In the genomic region with DNA sequence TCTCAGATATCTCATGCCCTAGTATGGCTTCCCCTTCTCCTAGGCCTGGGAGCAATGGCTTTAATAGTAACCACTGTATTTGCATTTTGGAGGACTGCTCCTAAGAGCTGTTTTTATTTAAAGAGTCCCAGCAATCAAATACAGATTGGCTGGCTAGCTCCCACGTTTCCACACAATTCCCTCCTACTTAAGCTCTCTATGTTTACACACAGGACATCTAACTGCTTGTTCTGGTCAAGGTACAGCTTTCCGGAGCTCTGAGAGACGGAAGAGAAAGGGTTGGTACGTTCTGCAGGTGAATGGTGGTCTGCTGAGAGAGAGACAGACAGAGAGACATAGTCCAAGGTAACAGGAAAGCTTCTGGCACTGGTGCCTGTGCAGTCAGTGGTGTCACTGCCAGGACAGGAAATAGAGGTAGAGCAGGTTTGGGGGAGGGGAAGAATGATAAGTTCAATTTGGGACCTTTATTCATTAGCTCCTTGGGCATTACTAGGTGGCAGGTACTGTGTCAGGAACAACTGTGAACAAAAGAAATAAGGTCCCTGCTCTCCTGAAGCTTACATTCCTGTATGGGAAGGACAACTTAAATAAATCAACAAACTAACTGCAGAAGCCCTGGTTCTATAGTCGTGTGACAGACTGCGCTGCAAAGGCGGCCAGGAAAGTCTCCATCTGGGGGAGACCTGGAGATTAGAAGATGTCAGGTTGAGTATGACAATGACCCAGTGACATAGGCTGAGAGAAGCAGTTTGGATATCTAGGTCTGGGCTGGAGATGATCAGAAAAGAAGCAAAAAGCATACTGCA, we compare ENCODE assay signal across 8 cellular contexts. TPM values are rescaled to one million over a fixed set of nuclear protein-coding genes. Genes with fewer than 3 reads are reported as not detected.
DNase-seq lines count a peak whose midpoint lies in the region; ATAC-seq and TF ChIP-seq lines count a peak whose summit lies in the region.

No MANE protein-coding gene starts in this region.

- DNase-seq in DMS153 (lab: John Stamatoyannopoulos, UW) (peak; percentile 76), NCI-H2196 treated with DMSO at 0.1 percent for 48 hours (lab: John Stamatoyannopoulos, UW; ENCODE audit: unreplicated experiment) (peak; percentile 15), caudate nucleus (lab: John Stamatoyannopoulos, UW) (no peak), neural crest cell (ENCODE audit: low read depth, low spot score) (no peak), 8988T (no peak), NCI-H446 (lab: John Stamatoyannopoulos, UW) (no peak)

- peak overlapping the region; percentile 6 for H3K27ac ChIP-seq in caudate nucleus (ENCODE audit: low read depth, low read length)

- no peaks in the 10 kb centered on the region for H3K27me3 Mint-ChIP-seq in neural crest cell (ENCODE audit: low read depth)

- no peaks in the 10 kb centered on the region for H3K9me3 Mint-ChIP-seq in neural crest cell

- peak overlapping the region; percentile 93 for H3K4me3 Mint-ChIP-seq in neural crest cell

- peaks cover 6% of the 10 kb centered on the region for H3K36me3 Mint-ChIP-seq in neural crest cell (ENCODE audit: low read depth)

- ATAC-seq in HG03432 (IDR thresholded peaks at IDR 0.05; ENCODE audit: unreplicated experiment), result no peak
- ATAC-seq in HG03354 (IDR thresholded peaks at IDR 0.05; ENCODE audit: poor library complexity, severe bottlenecking, unreplicated experiment), result no peak

- no peak overlapping the region for H3K27ac Mint-ChIP-seq in neural crest cell (ENCODE audit: unreplicated experiment)

- TF ChIP-seq CTCF in neural crest cell (conservative IDR thresholded peaks at IDR 0.05), result no peak

- H3K4me1 Mint-ChIP-seq in neural crest cell, result peaks cover 31% of the 10 kb centered on the region

RNA-seq across cellular contexts. Expression of a gene that starts 1.2 kb away (rescaled TPM):
- total RNA-seq in neural crest cell, result 13.3 and 13.5 TPM in 2 replicates

RNA-seq across cellular contexts. Expression of a gene that starts 50.6 kb away (rescaled TPM):
- 40.7 and 41.4 TPM in 2 replicates for total RNA-seq in neural crest cell

Comparison
In these comparisons a context has a peak if more than half of its experiments do, and no peak if none do; other contexts are left out.
1. DNase-seq: peak in DMS153 (single experiment) and NCI-H2196 treated with DMSO at 0.1 percent for 48 hours (single experiment); none in caudate nucleus (0 of 61), neural crest cell (single experiment), 8988T (single experiment) and NCI-H446 (0 of 2).